18 cellular contexts compared by ENCODE assay signal in genomic region chr4:76023381-76023780, GRCh38. TPM values are rescaled to one million over a fixed set of nuclear protein-coding genes. Genes with fewer than 3 reads are reported as not detected.
DNase-seq lines count a peak whose midpoint lies in the region; ATAC-seq and TF ChIP-seq lines count a peak whose summit lies in the region.
"Had no signal": no experiment of that assay in that cellular context is flagged by ENCODE, and none has a peak within 500 bp of the region (broad histone marks: within the 10 kb centered on the region; RNA-seq: fewer than 3 reads in every experiment).

Gene CXCL10 (minus strand): TSS chr4:76023497. CDS start chr4:76023431, 66 bp downstream.

- no peaks in the 10 kb centered on the region for H3K4me1 ChIP-seq in aorta (ENCODE audit: control insufficient read depth in 1 of 2, insufficient read depth in 2 of 2, low read length in 2 of 2)

- intact Hi-C loops in aorta (cut with DNase I), result no loop called here

- no peak within 1 kb of the TSS for H3K27ac ChIP-seq in aorta (ENCODE audit: low read depth in 1 of 2, low read length in 2 of 2)
- H3K27ac ChIP-seq: lower lobe of right lung had no signal

- peaks cover 21% of the 10 kb centered on the region for H3K4me1 Mint-ChIP-seq in activated naive CD8-positive, alpha-beta T cell (ENCODE audit: low read depth)

- H3K36me3 ChIP-seq in aorta (ENCODE audit: control insufficient read depth in 1 of 2, insufficient read depth in 2 of 2, low read length in 1 of 2), result no peaks in the 10 kb centered on the region
- H3K36me3 ChIP-seq: lower lobe of right lung had no signal

- H3K4me3 Mint-ChIP-seq in activated naive CD8-positive, alpha-beta T cell, result peak within 1 kb of the TSS; percentile 41
- H3K4me3 Mint-ChIP-seq: stimulated activated naive B cell treated with anti-CD40 and anti-IgM and Interleukin-4, amounts not matched to agents 10 μg/mL and 1 μg/mL and 100 μg/mL, for 72 hours had no signal

- no peak within 1 kb of the TSS for H3K4me3 ChIP-seq in GM12865 (ENCODE audit: low read depth, low read length)
- H3K4me3 ChIP-seq in aorta (ENCODE audit: low read length in 2 of 2), result no peak within 1 kb of the TSS
- H3K4me3 ChIP-seq: lower lobe of right lung had no signal

- ATAC-seq in aorta (ENCODE audit: low FRiP score), result no peak
- ATAC-seq in GM18873 (IDR thresholded peaks at IDR 0.05; ENCODE audit: low FRiP score, unreplicated experiment), result no peak
- no peak for ATAC-seq in HG02981 (IDR thresholded peaks at IDR 0.05; ENCODE audit: unreplicated experiment)

- no peaks in the 10 kb centered on the region for H3K9me3 Mint-ChIP-seq in activated naive CD8-positive, alpha-beta T cell (ENCODE audit: low read depth)
- H3K9me3 Mint-ChIP-seq: stimulated activated naive B cell treated with anti-CD40 and anti-IgM and Interleukin-4, amounts not matched to agents 10 μg/mL and 1 μg/mL and 100 μg/mL, for 72 hours had no signal

- H3K36me3 Mint-ChIP-seq in activated naive CD8-positive, alpha-beta T cell, result no peaks in the 10 kb centered on the region
- H3K36me3 Mint-ChIP-seq: stimulated activated naive B cell treated with anti-CD40 and anti-IgM and Interleukin-4, amounts not matched to agents 10 μg/mL and 1 μg/mL and 100 μg/mL, for 72 hours had no signal

- H3K9me3 ChIP-seq in aorta (ENCODE audit: control insufficient read depth, low read length), result no peaks in the 10 kb centered on the region
- H3K9me3 ChIP-seq: lower lobe of right lung had no signal

- WGBS in aorta, 2 donors, result 7 to 15% methylated on average over 3 of the region's 3 CpGs

- peak within 1 kb of the TSS; percentile 18 for H3K27ac Mint-ChIP-seq in activated naive CD8-positive, alpha-beta T cell
- H3K27ac Mint-ChIP-seq: stimulated activated naive B cell treated with anti-CD40 and anti-IgM and Interleukin-4, amounts not matched to agents 10 μg/mL and 1 μg/mL and 100 μg/mL, for 72 hours had no signal

- DNase-seq in A172 (ENCODE audit: low spot score) (peak; percentile 7), GM12865 (ENCODE audit: low read depth) (peak; percentile 18), iris pigment epithelial cell (ENCODE audit: low read depth) (peak; percentile 57), aorta (no peak), inferior parietal cortex (ENCODE audit: extremely low spot score) (no peak)
- DNase-seq: AML-193; cortex of kidney; GDM1; glutamatergic neuron; lower lobe of right lung; NCI-H1092; NCI-H526; posterior cingulate gyrus; SIG-M5; stimulated activated naive B cell treated with anti-CD40 and anti-IgM and Interleukin-4, amounts not matched to agents 10 μg/mL and 1 μg/mL and 100 μg/mL, for 72 hours had no signal

- no peaks in the 10 kb centered on the region for H3K27me3 Mint-ChIP-seq in activated naive CD8-positive, alpha-beta T cell

- no peaks in the 10 kb centered on the region for H3K27me3 ChIP-seq in aorta (ENCODE audit: control insufficient read depth in 1 of 2, insufficient read depth in 2 of 2, low read length in 1 of 2)

- TF ChIP-seq CTCF in GM12865 (IDR thresholded peaks at IDR 0.05; ENCODE audit: insufficient read depth, low read depth, low read length, missing control alignments), result no peak

RNA-seq across cellular contexts. Expression of gene CXCL10, which starts in this region (rescaled TPM):
- total RNA-seq in A172 (2014; rRNA removed; shearing (Covaris generic)), result not detected in 2 replicates
- total RNA-seq in aorta, result 1 to 10 TPM; 1.8 to 2.6 TPM
- polyA plus RNA-seq in aorta, result 1 to 10 TPM in 1 of 2 donors, not detected in 1; 7.8 TPM

Comparison
In these comparisons a context has a peak if more than half of its experiments do, and no peak if none do; other contexts are left out.
1. Peak in DNase-seq in A172; RNA of the gene not detected or under 1 TPM.
2. DNase-seq: peak in GM12865 (single experiment) and iris pigment epithelial cell (single experiment); none in aorta (0 of 2) and inferior parietal cortex (single experiment).